Comparison of ENCODE assay signal across 8 cellular contexts in genomic region chr1:167221804-167222610, GRCh38. TPM values are rescaled to one million over a fixed set of nuclear protein-coding genes. Genes with fewer than 3 reads are reported as not detected.
DNase-seq lines count a peak whose midpoint lies in the region; ATAC-seq and TF ChIP-seq lines count a peak whose summit lies in the region.

No MANE protein-coding gene starts in this region.

- WGBS in gastroesophageal sphincter (ENCODE audit: low coverage in 1 of 2), 2 donors: 0% methylated on average over 12 of the region's 46 CpGs; no CpG with 5 or more reads in 1 of the 2 donors

- peaks cover 42% of the 10 kb centered on the region for H3K79me2 ChIP-seq in Karpas-422 (ENCODE audit: low read length)

- H4K20me1 ChIP-seq in Karpas-422 (ENCODE audit: insufficient read depth, low read depth, low read length): no peaks in the 10 kb centered on the region; the same call in 1 of the 2 replicates

- TF ChIP-seq EP300 in gastroesophageal sphincter (IDR thresholded peaks at IDR 0.05): no peak

- H3K9me3 ChIP-seq in Karpas-422 (ENCODE audit: low read length): no peaks in the 10 kb centered on the region
- no peaks in the 10 kb centered on the region for H3K9me3 ChIP-seq in gastroesophageal sphincter

- no peak for TF ChIP-seq CTCF in gastroesophageal sphincter (IDR thresholded peaks at IDR 0.05)

- peaks cover 54% of the 10 kb centered on the region for H3K4me1 ChIP-seq in Karpas-422 (ENCODE audit: low read length)
- peaks cover 5 to 62% (median 10%) of the 10 kb centered on the region in 3 donors for H3K4me1 ChIP-seq in gastroesophageal sphincter

- no peaks in the 10 kb centered on the region for H3K36me3 ChIP-seq in Karpas-422 (ENCODE audit: insufficient read depth, low read length)
- H3K36me3 ChIP-seq in gastroesophageal sphincter: no peaks in the 10 kb centered on the region

- H3K4me2 ChIP-seq in Karpas-422 (ENCODE audit: low read depth, low read length, poor library complexity, severe bottlenecking): peak overlapping the region; percentile 86

- H3K9me2 ChIP-seq in Karpas-422 (replicated peaks; ENCODE audit: insufficient read depth, low read length): no peaks in the 10 kb centered on the region

- ATAC-seq in GM21786 (IDR thresholded peaks at IDR 0.05; ENCODE audit: unreplicated experiment) (peak; percentile 62), gastroesophageal sphincter (peak; percentile 24)

- peak; percentile 41 to 51 for TF ChIP-seq POLR2A in gastroesophageal sphincter (IDR thresholded peaks at IDR 0.05)

- H3K4me3 ChIP-seq in Karpas-422 (ENCODE audit: low read length): peak overlapping the region; percentile 78
- H3K4me3 ChIP-seq in gastroesophageal sphincter: peak overlapping the region; percentile 59 to 71

- DNase-seq in EH (ENCODE audit: low read depth) (peak; percentile 74), Karpas-422 (peak; percentile 90), SIG-M5 (lab: John Stamatoyannopoulos, UW) (peak; percentile 48), non-pigmented ciliary epithelial cell (ENCODE audit: low read depth) (peak; percentile 30), superior temporal gyrus (ENCODE audit: extremely low spot score) (peak; percentile 80)
- peak; percentile 30 for DNase-seq in activated gamma-delta T cell treated with anti-CD3 and anti-CD28 coated beads, Interleukin-2, amount 50 U/mL, for 16 hours (ENCODE audit: low read depth)

- no peak overlapping the region for H2AFZ ChIP-seq in Karpas-422 (ENCODE audit: low read length)

- no peaks in the 10 kb centered on the region for H3K27me3 ChIP-seq in Karpas-422 (ENCODE audit: low read length)
- H3K27me3 ChIP-seq in gastroesophageal sphincter: no peaks in the 10 kb centered on the region

- H3K27ac ChIP-seq in Karpas-422 (ENCODE audit: low read length): peak overlapping the region; percentile 92
- H3K27ac ChIP-seq in gastroesophageal sphincter: peak overlapping the region; percentile 90 to 96 (median 94)

- H3K9ac ChIP-seq in Karpas-422 (ENCODE audit: low read length): peak overlapping the region; percentile 92

RNA-seq across cellular contexts. Expression of gene POU2F1, which starts 1.3 kb away (rescaled TPM):
- total RNA-seq in Karpas-422 (2014; rRNA removed; shearing (Covaris generic); ENCODE audit: low replicate concordance): 17.2 and 43.2 TPM in 2 replicates
- 10 to 100 TPM in 2 of 4 donors, 1 to 10 TPM in 2; 8.0 to 15.7 (median 10.2) TPM for total RNA-seq in gastroesophageal sphincter

Comparison
In these comparisons a context has a peak if more than half of its experiments do, and no peak if none do; other contexts are left out.
1. Peak in every context shown above with its lines: DNase-seq, ATAC-seq, H3K4me3 ChIP-seq and H3K27ac ChIP-seq.
2. DNase-seq: peak in every context shown above with its lines; median percentile 90 in Karpas-422; 80 in superior temporal gyrus; 74 in EH; 48 in SIG-M5; 30 in activated gamma-delta T cell treated with anti-CD3 and anti-CD28 coated beads, Interleukin-2, amount 50 U/mL, for 16 hours; 30 in non-pigmented ciliary epithelial cell.